In the genomic region with DNA sequence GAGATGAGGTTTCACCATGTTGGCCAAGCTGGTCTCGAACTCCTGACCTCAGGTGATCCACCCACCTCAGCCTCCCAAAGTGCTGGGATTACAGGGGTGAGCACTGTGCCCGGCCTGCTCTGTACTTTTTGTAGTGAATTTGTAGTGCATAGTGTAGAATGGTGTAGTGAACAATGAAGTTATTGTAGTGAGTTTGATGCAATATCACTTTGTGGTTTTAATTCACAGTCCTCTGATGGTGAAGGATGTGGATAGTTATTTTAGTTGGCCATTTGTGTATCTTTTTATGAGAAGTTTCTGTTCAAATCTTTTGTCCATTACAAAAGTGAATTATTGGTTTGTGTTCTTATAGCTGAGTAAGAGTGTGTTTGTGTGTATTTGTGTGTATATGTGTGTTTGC, we compare ENCODE assay signal across 6 cellular contexts. TPM values are rescaled to one million over a fixed set of nuclear protein-coding genes. Genes with fewer than 3 reads are reported as not detected.
"Had no signal": no experiment of that assay in that cellular context is flagged by ENCODE, and none has a peak within 500 bp of the region (broad histone marks: within the 10 kb centered on the region; RNA-seq: fewer than 3 reads in every experiment).

No MANE protein-coding gene starts in this region.

- H3K36me3 Mint-ChIP-seq: IgD-negative memory B cell had no signal

- H3K27ac Mint-ChIP-seq: GM23338, H9, IgD-negative memory B cell had no signal

- H3K9me3 Mint-ChIP-seq: GM23338 had no signal

- H3K4me1 Mint-ChIP-seq: GM23338, H9, IgD-negative memory B cell had no signal

- DNase-seq: H9, HCEC 1CT, KBM-7 had no signal

- H3K4me3 Mint-ChIP-seq: GM23338, H9, IgD-negative memory B cell had no signal

RNA-seq across cellular contexts. Expression of gene PDE4B, which starts 57.6 kb away (rescaled TPM):
- total RNA-seq: HepG2 had no signal
- polyA plus RNA-seq: HepG2 had no signal
